6 cellular contexts compared by ENCODE assay signal in the genomic region with DNA sequence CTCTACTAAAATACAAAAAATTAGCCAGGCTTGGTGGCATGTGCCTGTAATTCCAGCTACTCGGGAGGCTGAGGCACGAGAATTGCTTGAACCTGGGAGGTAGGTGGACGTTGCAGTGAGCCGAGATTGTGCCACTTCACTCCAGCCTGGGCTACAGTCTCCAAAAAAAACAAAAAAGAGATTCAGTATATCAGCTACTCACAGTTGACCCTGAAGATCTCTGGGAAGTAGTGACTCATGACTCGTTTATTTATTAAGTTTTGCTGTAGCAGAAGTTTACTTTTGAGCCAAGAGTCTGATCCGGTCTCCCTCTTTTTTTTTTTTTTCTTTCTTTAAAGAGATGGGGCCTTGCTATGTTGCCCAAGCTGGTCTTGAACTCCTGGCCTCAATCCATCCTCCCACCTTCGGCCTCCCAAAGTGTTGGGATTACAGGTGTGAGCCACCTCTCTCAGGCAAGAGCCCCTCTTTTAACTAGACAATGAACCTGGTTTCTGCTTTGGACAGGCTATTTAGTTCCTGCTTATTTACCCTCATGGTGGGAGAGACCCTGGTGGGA. TPM values are rescaled to one million over a fixed set of nuclear protein-coding genes. Genes with fewer than 3 reads are reported as not detected.
DNase-seq lines count a peak whose midpoint lies in the region; ATAC-seq and TF ChIP-seq lines count a peak whose summit lies in the region.

No MANE protein-coding gene starts in this region.

- H3K27ac Mint-ChIP-seq in IgD-negative memory B cell = peak overlapping the region in 1 of 3 donors; percentile 8

- WGBS in psoas muscle, 3 donors = 57 to 67% (median 59%) methylated on average over 7 of the region's 7 CpGs

- H3K4me1 ChIP-seq in psoas muscle = peaks cover 39% of the 10 kb centered on the region

- H3K4me3 ChIP-seq in cardiac fibroblast (replicated peaks in 1 of 2; ENCODE audit: low read depth in 2 of 2, low read length in 2 of 2) (peak overlapping the region in 1 of 2 donors; percentile 21), psoas muscle (peak overlapping the region; percentile 24)

- no peaks in the 10 kb centered on the region for H3K9me3 ChIP-seq in psoas muscle

- H3K36me3 Mint-ChIP-seq in IgD-negative memory B cell = no peaks in the 10 kb centered on the region

- no peaks in the 10 kb centered on the region for H3K9me3 Mint-ChIP-seq in IgD-negative memory B cell

- peak overlapping the region; percentile 46 for H3K27ac ChIP-seq in psoas muscle

- DNase-seq in cardiac fibroblast (ENCODE audit: low read depth in 2 of 2) (peak; percentile 67 to 73), psoas muscle (no peak), HuH-7 (ENCODE audit: low spot score) (no peak), SIG-M5 (lab: John Stamatoyannopoulos, UW) (no peak)
- DNase-seq in activated CD8-positive, alpha-beta memory T cell treated with anti-CD3 and anti-CD28 coated beads, Interleukin-2, amount 50 U/mL, for 48 hours = no peak

- H3K27me3 Mint-ChIP-seq in IgD-negative memory B cell = no peaks in the 10 kb centered on the region

- TF ChIP-seq CTCF in cardiac fibroblast (IDR thresholded peaks at IDR 0.05; ENCODE audit: low read depth, low read length) (no peak), psoas muscle (IDR thresholded peaks at IDR 0.05) (no peak)

- H3K4me1 Mint-ChIP-seq in IgD-negative memory B cell = peaks cover 19 to 23% (median 20%) of the 10 kb centered on the region in 3 donors

- H3K27me3 ChIP-seq in psoas muscle (ENCODE audit: insufficient read depth in 3 of 3, low read length in 2 of 3) = no peaks in the 10 kb centered on the region

- ATAC-seq in psoas muscle = peak in 1 of 4 donors; percentile 11

- peaks cover 0 to 4% of the 10 kb centered on the region in 2 donors for H3K36me3 ChIP-seq in psoas muscle (ENCODE audit: insufficient read depth in 1 of 2, low read depth in 1 of 2)

- peak overlapping the region in 3 of 4 donors; percentile 7 to 45 (median 23) for H3K4me3 Mint-ChIP-seq in IgD-negative memory B cell

- intact Hi-C loops in psoas muscle (cut with DNase I) = no loop called here

RNA-seq across cellular contexts. Expression of a gene that starts 4.4 kb away (rescaled TPM):
- polyA plus RNA-seq in IgD-negative memory B cell (90.3 TPM), psoas muscle (10 to 100 TPM; 17.6 to 34.3 (median 34.1) TPM)
- total RNA-seq in psoas muscle = 10 to 100 TPM; 27.9 to 75.9 (median 51.6) TPM

RNA-seq across cellular contexts. Expression of a gene that starts 8.7 kb away (rescaled TPM):
- polyA plus RNA-seq in IgD-negative memory B cell (59.6 TPM), psoas muscle (10 to 100 TPM; 19.8 to 36.8 (median 35.5) TPM)
- 10 to 100 TPM in 3 of 4 donors, 1 to 10 TPM in 1; 9.4 to 14.2 (median 11.0) TPM for total RNA-seq in psoas muscle

RNA-seq across cellular contexts. Expression of a gene that starts 12.7 kb away (rescaled TPM):
- not detected for polyA plus RNA-seq in IgD-negative memory B cell
- total RNA-seq in psoas muscle = 1 to 10 TPM in 1 of 4 donors, under 1 TPM in 3; 0.22 to 1.8 (median 0.75) TPM
- under 1 TPM; 0.17 to 0.44 (median 0.18) TPM for polyA plus RNA-seq in psoas muscle

RNA-seq across cellular contexts. Expression of a gene that starts 18.3 kb away (rescaled TPM):
- polyA plus RNA-seq in IgD-negative memory B cell (22.9 TPM), psoas muscle (100 to 1,000 TPM in 2 of 3 donors, 10 to 100 TPM in 1; 94.9 to 193 (median 131) TPM)
- 100 to 1,000 TPM; 112 to 161 (median 125) TPM for total RNA-seq in psoas muscle

RNA-seq across cellular contexts. Expression of a gene that starts 34.1 kb away (rescaled TPM):
- 34.7 TPM for polyA plus RNA-seq in IgD-negative memory B cell
- 10 to 100 TPM; 12.6 to 23.8 (median 14.3) TPM for total RNA-seq in psoas muscle
- polyA plus RNA-seq in psoas muscle = 10 to 100 TPM; 13.4 to 15.5 (median 15.5) TPM

Comparison
In these comparisons a context has a peak if more than half of its experiments do, and no peak if none do; other contexts are left out.
1. DNase-seq: peak in cardiac fibroblast (2 of 2); none in psoas muscle (0 of 2), HuH-7 (single experiment), activated CD8-positive, alpha-beta memory T cell treated with anti-CD3 and anti-CD28 coated beads, Interleukin-2, amount 50 U/mL, for 48 hours (single experiment) and SIG-M5 (single experiment).